In the genomic region with DNA sequence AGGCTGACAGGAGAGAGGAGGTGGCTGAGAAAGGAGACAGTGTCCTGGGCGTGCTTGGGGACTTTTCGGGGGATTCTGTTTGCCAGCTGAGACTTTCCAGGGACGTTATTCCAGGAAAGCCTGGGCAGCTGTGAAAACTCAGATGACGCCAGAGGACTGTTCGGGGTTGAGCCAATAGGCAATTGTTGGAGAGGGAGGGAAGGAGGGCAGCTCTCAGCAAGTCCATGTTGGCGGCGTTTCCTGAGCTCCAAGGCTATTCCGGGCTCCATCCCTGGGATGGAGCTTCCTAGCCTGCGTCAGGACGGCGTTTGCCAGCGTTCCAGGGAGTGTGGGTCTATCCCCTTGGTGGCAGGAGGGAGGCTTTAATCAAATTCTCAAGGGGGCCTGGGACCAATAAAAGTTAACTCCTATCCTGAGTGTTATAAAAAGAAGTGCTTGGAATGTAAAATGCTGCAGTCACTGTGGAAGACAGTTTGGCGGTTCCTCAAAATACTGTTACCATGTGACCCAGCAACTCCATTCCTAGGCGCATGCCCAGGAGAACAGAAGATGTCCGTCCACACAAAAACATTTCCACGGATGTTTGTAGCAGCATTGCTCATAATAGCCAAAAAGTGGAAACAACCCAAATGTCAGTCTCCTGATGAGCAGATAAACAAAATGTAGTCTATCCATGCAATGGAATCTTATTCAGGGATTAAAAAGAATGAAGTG, we compare ENCODE assay signal across 8 cellular contexts. TPM values are rescaled to one million over a fixed set of nuclear protein-coding genes. Genes with fewer than 3 reads are reported as not detected.
DNase-seq lines count a peak whose midpoint lies in the region; ATAC-seq and TF ChIP-seq lines count a peak whose summit lies in the region.

No MANE protein-coding gene starts in this region.

- ATAC-seq in effector memory CD8-positive, alpha-beta T cell (replicated peaks): no peak
- ATAC-seq in HG02884 (IDR thresholded peaks at IDR 0.05; ENCODE audit: unreplicated experiment): no peak

- POLR2A ChIA-PET in PC-9 (lab: Charles Lee; ENCODE audit: unreplicated experiment) (no interaction called here), GM10248 (lab: Yijun Ruan, JAX) (interaction anchor here (0.5 kb wide), 1 partner anchor 179 kb away, joined by 5 read pairs; no protein-coding TSS in a partner anchor)

- H3K9me3 Mint-ChIP-seq in activated T-cell treated with anti-CD3 and anti-CD28 coated beads, Interleukin-2, amount 50 U/mL, for 24 hours: no peaks in the 10 kb centered on the region
- no peaks in the 10 kb centered on the region for H3K9me3 Mint-ChIP-seq in effector memory CD8-positive, alpha-beta T cell

- H3K79me2 ChIP-seq in PC-9 (ENCODE audit: low read depth): no peaks in the 10 kb centered on the region

- H3K27me3 Mint-ChIP-seq in activated T-cell treated with anti-CD3 and anti-CD28 coated beads, Interleukin-2, amount 50 U/mL, for 24 hours: peaks cover 12% of the 10 kb centered on the region
- H3K27me3 Mint-ChIP-seq in effector memory CD8-positive, alpha-beta T cell: peaks cover 17 to 29% of the 10 kb centered on the region in 2 donors

- no peak overlapping the region for H3K4me3 ChIP-seq in PC-9
- peak overlapping the region; percentile 58 to 59 for H3K4me3 ChIP-seq in muscle layer of duodenum (ENCODE audit: low read depth in 1 of 2, low read length in 2 of 2)

- no peaks in the 10 kb centered on the region for H3K36me3 Mint-ChIP-seq in activated T-cell treated with anti-CD3 and anti-CD28 coated beads, Interleukin-2, amount 50 U/mL, for 24 hours (ENCODE audit: low read depth)
- H3K36me3 Mint-ChIP-seq in effector memory CD8-positive, alpha-beta T cell (ENCODE audit: insufficient read depth): peaks cover 3% of the 10 kb centered on the region

- peak overlapping the region; percentile 11 for H3K4me3 Mint-ChIP-seq in activated T-cell treated with anti-CD3 and anti-CD28 coated beads, Interleukin-2, amount 50 U/mL, for 24 hours
- peak overlapping the region in 1 of 2 donors; percentile 0 for H3K4me3 Mint-ChIP-seq in effector memory CD8-positive, alpha-beta T cell

- peaks cover 12% of the 10 kb centered on the region; the same call in 1 of the 2 replicates for H3F3A ChIP-seq in PC-9 (ENCODE audit: insufficient read depth, low read depth)

- H3K36me3 ChIP-seq in PC-9 (ENCODE audit: low read depth): no peaks in the 10 kb centered on the region
- peaks cover 0 to 6% of the 10 kb centered on the region in 2 donors for H3K36me3 ChIP-seq in muscle layer of duodenum (ENCODE audit: control insufficient read depth in 1 of 2, insufficient read depth in 2 of 2, low read length in 2 of 2)

- peaks cover 29% of the 10 kb centered on the region for H3K4me1 Mint-ChIP-seq in activated T-cell treated with anti-CD3 and anti-CD28 coated beads, Interleukin-2, amount 50 U/mL, for 24 hours (ENCODE audit: low read depth)
- peaks cover 8 to 27% of the 10 kb centered on the region in 2 donors for H3K4me1 Mint-ChIP-seq in effector memory CD8-positive, alpha-beta T cell (ENCODE audit: low read depth in 2 of 2)

- BruUV-seq in PC-9 (replicated peaks; lab: Mats Ljungman, UMichigan): no TSS peak

- H4K20me1 ChIP-seq in PC-9 (ENCODE audit: insufficient read depth): no peaks in the 10 kb centered on the region

- H3K27me3 ChIP-seq in PC-9 (ENCODE audit: insufficient read depth, low read depth) (no peaks in the 10 kb centered on the region), muscle layer of duodenum (ENCODE audit: low read depth, low read length) (no peaks in the 10 kb centered on the region)

- H3K27ac Mint-ChIP-seq in activated T-cell treated with anti-CD3 and anti-CD28 coated beads, Interleukin-2, amount 50 U/mL, for 24 hours: peak overlapping the region; percentile 66
- H3K27ac Mint-ChIP-seq in effector memory CD8-positive, alpha-beta T cell: peak overlapping the region; percentile 27 to 79

- peak overlapping the region; percentile 73 for H2AFZ ChIP-seq in PC-9

- H3K4me1 ChIP-seq in PC-9 (replicated peaks; ENCODE audit: insufficient read depth): peaks cover 15% of the 10 kb centered on the region
- peaks cover 6 to 34% of the 10 kb centered on the region in 2 donors for H3K4me1 ChIP-seq in muscle layer of duodenum (ENCODE audit: control insufficient read depth in 1 of 2, insufficient read depth in 2 of 2, low read length in 2 of 2)

- H3K9me3 ChIP-seq in PC-9 (ENCODE audit: insufficient read depth, low read depth): no peaks in the 10 kb centered on the region
- H3K9me3 ChIP-seq in muscle layer of duodenum (ENCODE audit: control insufficient read depth in 1 of 2, low read length in 2 of 2): no peaks in the 10 kb centered on the region

- H3K27ac ChIP-seq in PC-9 (no peak overlapping the region), muscle layer of duodenum (ENCODE audit: low read length) (peak overlapping the region; percentile 86)

- no peak for DNase-seq in activated T-cell treated with anti-CD3 and anti-CD28 coated beads, Interleukin-2, amount 50 U/mL, for 24 hours
- no peak for DNase-seq in activated T-cell treated with anti-CD3 and anti-CD28 coated beads, Interleukin-2, amount 50 U/mL, for 1 hour
- DNase-seq in PC-9: no peak
- no peak for DNase-seq in effector memory CD8-positive, alpha-beta T cell
- DNase-seq in iPS-NIHi7 (ENCODE audit: extremely low spot score): no peak
- DNase-seq in GM10248 (ENCODE audit: extremely low spot score): no peak

- no peak for TF ChIP-seq CTCF in PC-9 (conservative IDR thresholded peaks at IDR 0.05)
- no peak for TF ChIP-seq CTCF in GM10248 (IDR thresholded peaks at IDR 0.05; ENCODE audit: control extremely low read depth, extremely low read depth, low read depth, missing control alignments)

- H3K4me2 ChIP-seq in PC-9: peak overlapping the region; percentile 39

- CTCF ChIA-PET in PC-9 (lab: Charles Lee) (interaction anchor here (0.6 kb wide), 1 partner anchor 93 kb away, joined by 4 read pairs; no protein-coding TSS in a partner anchor), GM10248 (lab: Yijun Ruan, JAX) (interaction anchor here (2.1 kb wide), 1 partner anchor 196 kb away, joined by 7 read pairs; the partner anchor contains the start of gene RAB13)

- intact Hi-C loops in PC-9 (cut with micrococcal nuclease; ENCODE audit: unreplicated experiment): no loop called here

- no peaks in the 10 kb centered on the region for H3K9me2 ChIP-seq in PC-9 (ENCODE audit: insufficient read depth)

RNA-seq across cellular contexts. Expression of gene SLC27A3, which starts 15.2 kb away (rescaled TPM):
- 14.4 and 17.1 TPM in 2 replicates for total RNA-seq in PC-9 (2021)
